In genomic region chr6:26401389-26401986, GRCh38 we compare ENCODE assay signal across 8 cellular contexts.
DNase-seq lines count a peak whose midpoint lies in the region; ATAC-seq and TF ChIP-seq lines count a peak whose summit lies in the region.

No MANE protein-coding gene starts in this region.

- H3K9me3 Mint-ChIP-seq in memory B cell = no peaks in the 10 kb centered on the region

- H3K27ac ChIP-seq in 22Rv1 = peak overlapping the region; percentile 33; the same call in 1 of the 2 replicates

- DNase-seq in astrocyte of the cerebellum (ENCODE audit: low read depth) (no peak), memory B cell (ENCODE audit: low spot score in 2 of 2) (no peak), erythroblast (lab: John Stamatoyannopoulos, UW) (no peak), globus pallidus (ENCODE audit: low spot score) (no peak), pons (ENCODE audit: low spot score) (no peak)

- no peak for TF ChIP-seq POLR2A in erythroblast (IDR thresholded peaks at IDR 0.05; ENCODE audit: low read length)

- peak overlapping the region; percentile 66 for H3K4me3 ChIP-seq in astrocyte of the cerebellum (ENCODE audit: low read depth, low read length)

- TF ChIP-seq CTCF in 22Rv1 (IDR thresholded peaks at IDR 0.05) = no peak
- no peak for TF ChIP-seq CTCF in astrocyte of the cerebellum (IDR thresholded peaks at IDR 0.05; ENCODE audit: low read depth, low read length, missing control alignments)

- ATAC-seq in HG02678 (IDR thresholded peaks at IDR 0.05; ENCODE audit: unreplicated experiment) (peak; percentile 6), memory B cell (ENCODE audit: low read depth) (peak; percentile 14), GM18870 (IDR thresholded peaks at IDR 0.05; ENCODE audit: unreplicated experiment) (no peak)

- in situ Hi-C loops in astrocyte of the cerebellum (cut with HindIII; ENCODE audit: low sequenced_read_pairs) = no loop called here

- peaks cover 15% of the 10 kb centered on the region for H3K36me3 Mint-ChIP-seq in memory B cell

- peak overlapping the region; percentile 92 for H3K4me3 Mint-ChIP-seq in memory B cell

- peak overlapping the region; percentile 98 for H3K27ac Mint-ChIP-seq in memory B cell

- H3K4me1 Mint-ChIP-seq in memory B cell = peaks cover 32% of the 10 kb centered on the region

- H3K27me3 Mint-ChIP-seq in memory B cell = no peaks in the 10 kb centered on the region
